ENCODE assay signal across 43 cellular contexts in the genomic region with DNA sequence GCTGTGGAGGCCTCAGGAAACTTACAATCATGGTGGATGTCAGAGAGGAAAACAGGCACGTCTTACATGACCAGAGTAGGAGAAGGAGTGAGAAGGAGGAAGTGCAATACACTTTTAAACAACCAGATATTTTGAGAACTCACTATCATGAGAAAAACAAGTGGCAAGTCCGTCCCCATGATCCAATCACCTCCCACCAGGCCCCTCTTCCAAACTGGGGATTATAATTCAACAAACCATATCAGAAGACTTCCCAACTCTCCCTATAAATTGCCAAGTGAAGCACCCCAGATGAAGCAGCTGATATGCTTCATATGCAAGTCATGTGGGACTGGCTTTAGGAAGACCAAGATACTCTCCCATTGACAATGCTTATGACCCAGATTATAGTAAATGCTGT. TPM values are rescaled to one million over a fixed set of nuclear protein-coding genes. Genes with fewer than 3 reads are reported as not detected.
"Had no signal": no experiment of that assay in that cellular context is flagged by ENCODE, and none has a peak within 500 bp of the region (broad histone marks: within the 10 kb centered on the region; RNA-seq: fewer than 3 reads in every experiment).

No MANE protein-coding gene starts in this region.

- H3K9me3 ChIP-seq: adrenal gland, ascending aorta, body of pancreas had no signal

- H3K4me1 ChIP-seq: adrenal gland, ascending aorta, body of pancreas, breast epithelium had no signal

- H3K27me3 ChIP-seq: adrenal gland, ascending aorta, body of pancreas, breast epithelium, cardiac muscle cell had no signal

- H3K36me3 Mint-ChIP-seq: activated naive CD4-positive, alpha-beta T cell treated with anti-CD3 and anti-CD28 coated beads, Interleukin-2, amount 10 ng/mL, durations not matched to agents 7 days and 5 days; activated naive CD4-positive, alpha-beta T cell treated with anti-CD3 and anti-CD28 coated beads, Interleukin-2, amount 50 U/mL, for 24 hours; activated naive CD8-positive, alpha-beta T cell treated with anti-CD3 and anti-CD28 coated beads, Interleukin-2, amount 10 ng/mL, durations not matched to agents 7 days and 5 days; brain had no signal

- DNase-seq: activated effector memory CD4-positive, alpha-beta T cell treated with anti-CD3 and anti-CD28 coated beads, Interleukin-2, amount 50 U/mL, for 16 hours; activated effector memory CD4-positive, alpha-beta T cell treated with Interleukin-2 at 50 U/mL for 16 hours; activated gamma-delta T cell; activated gamma-delta T cell treated with Interleukin-2 at 50 U/mL for 16 hours; activated naive CD4-positive, alpha-beta T cell; activated naive CD4-positive, alpha-beta T cell treated with anti-CD3 and anti-CD28 coated beads for 36 hours; activated naive CD4-positive, alpha-beta T cell treated with anti-CD3 and anti-CD28 coated beads, Interleukin-2, amount 10 ng/mL, durations not matched to agents 7 days and 5 days; activated naive CD4-positive, alpha-beta T cell treated with anti-CD3 and anti-CD28 coated beads, Interleukin-2, amount 50 U/mL, for 16 hours; activated naive CD4-positive, alpha-beta T cell treated with Interleukin-2 at 50 U/mL for 16 hours; activated naive CD8-positive, alpha-beta T cell treated with anti-CD3 and anti-CD28 coated beads for 36 hours; activated naive CD8-positive, alpha-beta T cell treated with anti-CD3 and anti-CD28 coated beads, Interleukin-2, amount 10 ng/mL, durations not matched to agents 7 days and 5 days; activated naive CD8-positive, alpha-beta T cell treated with anti-CD3 and anti-CD28 coated beads, Interleukin-2, amount 50 U/mL, for 24 hours; activated T-cell treated with anti-CD3 and anti-CD28 coated beads, Interleukin-2, amount 50 U/mL, for 24 hours; activated T-cell treated with anti-CD3 and anti-CD28 coated beads, Interleukin-2, amount 50 U/mL, for 4 hours; activated T-cell treated with anti-CD3 and anti-CD28 coated beads, Interleukin-2, amount 50 U/mL, for 48 hours; activated T-cell treated with anti-CD3 and anti-CD28 coated beads, Interleukin-2, amount 50 U/mL, for 72 hours; adrenal gland; amniotic stem cell; amygdala; anterior cingulate cortex; aorta; body of pancreas; brain microvascular endothelial cell; caudate nucleus; central memory CD4-positive, alpha-beta T cell; cerebellar nuclear complex had no signal

- ATAC-seq: activated naive CD4-positive, alpha-beta T cell treated with anti-CD3 and anti-CD28 coated beads, Interleukin-2, amount 50 U/mL, for 72 hours; activated naive CD8-positive, alpha-beta T cell treated with anti-CD3 and anti-CD28 coated beads, Interleukin-2, amount 50 U/mL, for 24 hours; activated T-cell treated with anti-CD3 and anti-CD28 coated beads, Interleukin-2, amount 50 U/mL, for 4 hours; activated T-cell treated with anti-CD3 and anti-CD28 coated beads, Interleukin-2, amount 50 U/mL, for 72 hours; activated T-helper 17 cell treated with anti-CD3 and anti-CD28 coated beads, Interleukin-2, amount 50 U/mL, for 72 hours; body of pancreas had no signal

- H3K4me3 ChIP-seq: adrenal gland, ascending aorta, body of pancreas, breast epithelium, cardiac muscle cell had no signal

- H3K4me3 Mint-ChIP-seq: activated naive CD4-positive, alpha-beta T cell treated with anti-CD3 and anti-CD28 coated beads for 36 hours; activated naive CD4-positive, alpha-beta T cell treated with anti-CD3 and anti-CD28 coated beads, Interleukin-2, amount 10 ng/mL, durations not matched to agents 7 days and 5 days; activated naive CD4-positive, alpha-beta T cell treated with anti-CD3 and anti-CD28 coated beads, Interleukin-2, amount 50 U/mL, for 24 hours; activated naive CD8-positive, alpha-beta T cell; activated naive CD8-positive, alpha-beta T cell treated with anti-CD3 and anti-CD28 coated beads for 36 hours; activated naive CD8-positive, alpha-beta T cell treated with anti-CD3 and anti-CD28 coated beads, Interleukin-2, amount 10 ng/mL, durations not matched to agents 7 days and 5 days; activated naive CD8-positive, alpha-beta T cell treated with anti-CD3 and anti-CD28 coated beads, Interleukin-2, amount 50 U/mL, for 24 hours; activated T-cell treated with anti-CD3 and anti-CD28 coated beads, Interleukin-2, amount 50 U/mL, for 24 hours; activated T-cell treated with anti-CD3 and anti-CD28 coated beads, Interleukin-2, amount 50 U/mL, for 4 hours; activated T-cell treated with anti-CD3 and anti-CD28 coated beads, Interleukin-2, amount 50 U/mL, for 72 hours; activated T-helper 1 cell treated with anti-CD3 and anti-CD28 coated beads, Interleukin-12 subunit alpha, Interleukin-12 subunit beta, Interleukin-2, Interleukin-4 antibody, amounts not matched to agents 30 ng/mL and 10 ng/mL and 1 ng/mL, durations not matched to agents 14 hours and 24 hours and 36 hours; activated T-helper 17 cell treated with anti-CD3 and anti-CD28 coated beads, Interleukin-2, amount 50 U/mL, for 72 hours; brain; central memory CD8-positive, alpha-beta T cell had no signal

- H3K4me1 Mint-ChIP-seq: activated naive CD4-positive, alpha-beta T cell treated with anti-CD3 and anti-CD28 coated beads, Interleukin-2, amount 10 ng/mL, durations not matched to agents 7 days and 5 days; activated naive CD4-positive, alpha-beta T cell treated with anti-CD3 and anti-CD28 coated beads, Interleukin-2, amount 50 U/mL, for 24 hours; activated naive CD8-positive, alpha-beta T cell treated with anti-CD3 and anti-CD28 coated beads for 36 hours; activated naive CD8-positive, alpha-beta T cell treated with anti-CD3 and anti-CD28 coated beads, Interleukin-2, amount 10 ng/mL, durations not matched to agents 7 days and 5 days; activated naive CD8-positive, alpha-beta T cell treated with anti-CD3 and anti-CD28 coated beads, Interleukin-2, amount 50 U/mL, for 24 hours; activated T-helper 17 cell treated with anti-CD3 and anti-CD28 coated beads, Interleukin-2, amount 50 U/mL, for 72 hours; brain; central memory CD8-positive, alpha-beta T cell had no signal

- H3K36me3 ChIP-seq: adrenal gland, ascending aorta, brain microvascular endothelial cell, breast epithelium, cardiac muscle cell had no signal

- FAIRE-seq: astrocyte, bronchial epithelial cell had no signal

- H3K27ac ChIP-seq: adrenal gland, ascending aorta, body of pancreas, brain microvascular endothelial cell, breast epithelium, cardiac muscle cell had no signal

- H3K9me3 Mint-ChIP-seq: activated naive CD4-positive, alpha-beta T cell treated with anti-CD3 and anti-CD28 coated beads, Interleukin-2, amount 50 U/mL, for 24 hours; activated T-helper 1 cell treated with anti-CD3 and anti-CD28 coated beads, Interleukin-12 subunit alpha, Interleukin-12 subunit beta, Interleukin-2, Interleukin-4 antibody, amounts not matched to agents 30 ng/mL and 10 ng/mL and 1 ng/mL, durations not matched to agents 14 hours and 24 hours and 36 hours; activated T-helper 17 cell treated with anti-CD3 and anti-CD28 coated beads, Interleukin-2, amount 50 U/mL, for 72 hours; central memory CD8-positive, alpha-beta T cell had no signal

- H3K27ac Mint-ChIP-seq: activated naive CD4-positive, alpha-beta T cell treated with anti-CD3 and anti-CD28 coated beads for 36 hours; activated naive CD4-positive, alpha-beta T cell treated with anti-CD3 and anti-CD28 coated beads, Interleukin-2, amount 10 ng/mL, durations not matched to agents 7 days and 5 days; activated naive CD4-positive, alpha-beta T cell treated with anti-CD3 and anti-CD28 coated beads, Interleukin-2, amount 50 U/mL, for 24 hours; activated naive CD4-positive, alpha-beta T cell treated with anti-CD3 and anti-CD28 coated beads, Interleukin-2, amount 50 U/mL, for 72 hours; activated naive CD8-positive, alpha-beta T cell; activated naive CD8-positive, alpha-beta T cell treated with anti-CD3 and anti-CD28 coated beads for 36 hours; activated naive CD8-positive, alpha-beta T cell treated with anti-CD3 and anti-CD28 coated beads, Interleukin-2, amount 10 ng/mL, durations not matched to agents 7 days and 5 days; activated naive CD8-positive, alpha-beta T cell treated with anti-CD3 and anti-CD28 coated beads, Interleukin-2, amount 50 U/mL, for 24 hours; activated T-cell treated with anti-CD3 and anti-CD28 coated beads, Interleukin-2, amount 50 U/mL, for 24 hours; activated T-cell treated with anti-CD3 and anti-CD28 coated beads, Interleukin-2, amount 50 U/mL, for 72 hours; activated T-helper 1 cell treated with anti-CD3 and anti-CD28 coated beads, Interleukin-12 subunit alpha, Interleukin-12 subunit beta, Interleukin-2, Interleukin-4 antibody, amounts not matched to agents 30 ng/mL and 10 ng/mL and 1 ng/mL, durations not matched to agents 14 hours and 24 hours and 36 hours; activated T-helper 17 cell treated with anti-CD3 and anti-CD28 coated beads, Interleukin-2, amount 50 U/mL, for 72 hours; activated T-helper 2 cell treated with anti-CD3 and anti-CD28 coated beads, Interferon-gamma antibody, Interleukin-2, Interleukin-4, amounts not matched to agents 10 μg/mL and 5 μg/mL and 100 μg/mL, durations not matched to agents 14 hours and 24 hours and 36 hours; brain had no signal

RNA-seq across cellular contexts. Expression of gene ACSM4, which starts 11.6 kb away (rescaled TPM):
- total RNA-seq: activated naive CD4-positive, alpha-beta T cell treated with anti-CD3 and anti-CD28 coated beads for 36 hours; activated naive CD4-positive, alpha-beta T cell treated with anti-CD3 and anti-CD28 coated beads, Interleukin-2, amount 50 U/mL, for 72 hours; activated naive CD8-positive, alpha-beta T cell treated with anti-CD3 and anti-CD28 coated beads for 36 hours; activated naive CD8-positive, alpha-beta T cell treated with anti-CD3 and anti-CD28 coated beads, Interleukin-2, amount 10 ng/mL, durations not matched to agents 7 days and 5 days; activated T-cell treated with anti-CD3 and anti-CD28 coated beads, Interleukin-2, amount 50 U/mL, for 4 hours; activated T-cell treated with anti-CD3 and anti-CD28 coated beads, Interleukin-2, amount 50 U/mL, for 72 hours; activated T-helper 1 cell treated with anti-CD3 and anti-CD28 coated beads, Interleukin-12 subunit alpha, Interleukin-12 subunit beta, Interleukin-2, Interleukin-4 antibody, amounts not matched to agents 30 ng/mL and 10 ng/mL and 1 ng/mL, durations not matched to agents 14 hours and 24 hours and 36 hours; activated T-helper 17 cell treated with anti-CD3 and anti-CD28 coated beads, Interleukin-2, amount 50 U/mL, for 72 hours; activated T-helper 2 cell treated with anti-CD3 and anti-CD28 coated beads, Interferon-gamma antibody, Interleukin-2, Interleukin-4, amounts not matched to agents 10 μg/mL and 5 μg/mL and 100 μg/mL, durations not matched to agents 14 hours and 24 hours and 36 hours; adrenal gland; aorta; ascending aorta; astrocyte; body of pancreas; breast epithelium; bronchial epithelial cell; cardiac muscle cell; cardiac septum; cerebellum; chondrocyte had no signal
- polyA plus RNA-seq: adipose tissue, adrenal gland, aorta, cardiac muscle cell had no signal
